8 cellular contexts compared by ENCODE assay signal in the genomic region with DNA sequence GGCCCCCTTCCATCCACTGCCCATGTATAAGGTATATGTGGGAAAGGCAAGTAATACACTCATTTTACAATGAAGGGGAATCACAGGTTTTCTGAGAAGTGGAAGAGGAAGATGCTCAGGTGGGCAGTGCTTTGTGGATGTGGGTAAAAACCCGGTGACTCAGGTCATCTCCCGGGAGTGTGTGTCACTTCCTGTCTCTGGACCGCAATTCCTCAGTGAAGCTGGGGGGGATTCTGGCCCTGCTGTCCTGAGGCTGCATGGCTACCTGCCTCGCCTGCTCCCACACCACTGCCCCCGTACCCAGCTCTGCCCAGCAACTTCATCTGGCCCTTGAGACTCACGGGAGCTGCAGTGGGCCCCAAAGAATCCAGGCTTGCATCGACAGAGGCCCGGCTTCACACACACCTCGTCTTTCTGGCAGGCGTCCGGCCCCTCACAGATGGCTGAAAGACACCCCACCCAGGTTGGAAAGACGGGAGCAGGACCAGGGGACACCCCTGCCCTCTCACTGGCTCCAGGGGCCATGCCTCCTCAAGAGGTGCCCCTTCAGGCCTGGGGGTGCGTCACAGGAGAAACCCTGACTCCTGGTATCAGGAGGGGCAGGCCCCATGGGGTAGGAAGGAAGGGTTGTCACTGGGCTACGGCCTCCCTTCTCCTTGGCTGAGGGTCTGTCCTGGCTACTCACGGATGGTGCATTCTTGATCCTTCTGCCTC. TPM values are rescaled to one million over a fixed set of nuclear protein-coding genes. Genes with fewer than 3 reads are reported as not detected.
DNase-seq lines count a peak whose midpoint lies in the region; TF ChIP-seq lines count a peak whose summit lies in the region.

No MANE protein-coding gene starts in this region.

- H3K27me3 ChIP-seq in NT2/D1 (ENCODE audit: insufficient read depth, insufficient read length) (peaks cover 19% of the 10 kb centered on the region), neuronal stem cell (ENCODE audit: control insufficient read depth in 3 of 3, insufficient read depth in 3 of 3, low read depth in 1 of 3, low read length in 3 of 3) (peaks cover 0 to 27% (median 0%) of the 10 kb centered on the region in 3 experiments)

- peak overlapping the region; percentile 75 for H2AFZ ChIP-seq in neuronal stem cell (ENCODE audit: low read length)

- peaks cover 27% of the 10 kb centered on the region for H3K4me1 ChIP-seq in NT2/D1 (ENCODE audit: insufficient read depth, insufficient read length)
- peaks cover 13 to 35% of the 10 kb centered on the region in 2 donors for H3K4me1 ChIP-seq in neuronal stem cell (ENCODE audit: control insufficient read depth in 2 of 2, insufficient read depth in 1 of 2, low read depth in 1 of 2, low read length in 2 of 2)

- no peak overlapping the region for H3K4me3 ChIP-seq in NT2/D1 (ENCODE audit: insufficient read length, low read depth)
- peak overlapping the region in 1 of 2 donors; percentile 7 for H3K4me3 ChIP-seq in neuronal stem cell (ENCODE audit: low read length in 2 of 2)

- H4K8ac ChIP-seq in neuronal stem cell (ENCODE audit: low read depth, low read length) = peak overlapping the region; percentile 65

- H3K9me3 ChIP-seq in NT2/D1 (ENCODE audit: insufficient read depth, low read length) (no peaks in the 10 kb centered on the region), neuronal stem cell (replicated peaks in 1 of 2; ENCODE audit: control insufficient read depth in 2 of 2, insufficient read depth in 1 of 2, low read depth in 1 of 2, low read length in 2 of 2) (peaks cover 0 to 2% of the 10 kb centered on the region in 2 donors)

- peak overlapping the region; percentile 89 for H2BK15ac ChIP-seq in neuronal stem cell (ENCODE audit: low read length)

- no peak overlapping the region for H3K4me2 ChIP-seq in neuronal stem cell (ENCODE audit: insufficient read depth, low read length, poor library complexity, severe bottlenecking)

- H3K23ac ChIP-seq in neuronal stem cell (ENCODE audit: low read depth, low read length, poor library complexity) = no peak overlapping the region

- H3K9ac ChIP-seq in NT2/D1 (ENCODE audit: insufficient read length, low read depth) (peak overlapping the region; percentile 21), neuronal stem cell (ENCODE audit: low read depth, low read length, poor library complexity) (peak overlapping the region; percentile 63)

- WGBS in neuronal stem cell (ENCODE audit: extremely low coverage in 2 of 2, insufficient read length in 2 of 2, insufficient replicate concordance in 1 of 2), 2 donors = no CpG with 5 or more reads among the region's 15 CpGs

- H2BK120ac ChIP-seq in neuronal stem cell (ENCODE audit: low read depth, low read length) = peak overlapping the region; percentile 61

- peaks cover 2% of the 10 kb centered on the region for H3K79me1 ChIP-seq in neuronal stem cell (ENCODE audit: low read depth, low read length)

- CTCF ChIA-PET in GM10248 (lab: Yijun Ruan, JAX) = interaction anchor here (1.1 to 7.5 kb wide), 7 partner anchors 13 to 386 kb away, joined by 3 to 59 read pairs (median 4); partner anchors contain the start of gene DPH1

- peak overlapping the region; percentile 96 for H2AK5ac ChIP-seq in neuronal stem cell (ENCODE audit: low read depth, low read length)

- peak overlapping the region; percentile 76 for H3K18ac ChIP-seq in neuronal stem cell (ENCODE audit: low read length)

- H3K36me3 ChIP-seq in NT2/D1 (ENCODE audit: insufficient read depth, insufficient read length, low read length) (peaks cover 2% of the 10 kb centered on the region), neuronal stem cell (replicated peaks in 1 of 2; ENCODE audit: control insufficient read depth in 2 of 2, insufficient read depth in 2 of 2, low read length in 2 of 2) (peaks cover 0 to 5% of the 10 kb centered on the region in 2 donors)

- peak overlapping the region; percentile 60 for H3K27ac ChIP-seq in cingulate gyrus (ENCODE audit: low read depth, low read length)
- H3K27ac ChIP-seq in neuronal stem cell (replicated peaks; ENCODE audit: low read length) = no peak overlapping the region

- POLR2A ChIA-PET in GM10248 (lab: Yijun Ruan, JAX) = interaction anchor here (1.0 kb wide), 1 partner anchor 131 kb away, joined by 3 read pairs; no protein-coding TSS in a partner anchor

- peak overlapping the region; percentile 48 for H2BK5ac ChIP-seq in neuronal stem cell (ENCODE audit: low read length)

- DNase-seq in GM10248 (ENCODE audit: extremely low spot score) (peak; percentile 75), NT2/D1 (ENCODE audit: low read depth, low spot score) (no peak), neuronal stem cell (ENCODE audit: low spot score) (no peak), NK-92 (lab: John Stamatoyannopoulos, UW; ENCODE audit: unreplicated experiment) (no peak), NAMALWA (ENCODE audit: low spot score) (no peak), cortex of kidney (lab: John Stamatoyannopoulos, UW) (no peak), NCI-H187 (lab: John Stamatoyannopoulos, UW) (no peak)

- no peak for TF ChIP-seq CTCF in GM10248 (IDR thresholded peaks at IDR 0.05; ENCODE audit: control extremely low read depth, extremely low read depth, low read depth, missing control alignments)

- peak overlapping the region; percentile 82 for H3K14ac ChIP-seq in neuronal stem cell (ENCODE audit: low read length)

- no peak overlapping the region for H3K4ac ChIP-seq in neuronal stem cell (ENCODE audit: low read length)

- peak overlapping the region; percentile 64 for H4K91ac ChIP-seq in neuronal stem cell (ENCODE audit: low read depth, low read length, poor library complexity)

- H2BK12ac ChIP-seq in neuronal stem cell (ENCODE audit: low read length) = peak overlapping the region; percentile 90

RNA-seq across cellular contexts. Expression of gene SCARF1, which starts 0.9 kb away (rescaled TPM):
- 0.67 TPM for polyA plus RNA-seq in neuronal stem cell (2013, experiment 1 of 2)
- 0.69 TPM for polyA plus RNA-seq in neuronal stem cell (2013, experiment 2 of 2)

RNA-seq across cellular contexts. Expression of gene RILP, which starts 5.0 kb away (rescaled TPM):
- polyA plus RNA-seq in neuronal stem cell (2013, experiment 1 of 2) = 4.3 TPM
- 4.0 TPM for polyA plus RNA-seq in neuronal stem cell (2013, experiment 2 of 2)

RNA-seq across cellular contexts. Expression of gene SLC43A2, which starts 16.0 kb away (rescaled TPM):
- 11.3 TPM for polyA plus RNA-seq in neuronal stem cell (2013, experiment 1 of 2)
- polyA plus RNA-seq in neuronal stem cell (2013, experiment 2 of 2) = 11.0 TPM

RNA-seq across cellular contexts. Expression of gene PRPF8, which starts 40.0 kb away (rescaled TPM):
- polyA plus RNA-seq in neuronal stem cell (2013, experiment 1 of 2) = 95.4 TPM
- 97.1 TPM for polyA plus RNA-seq in neuronal stem cell (2013, experiment 2 of 2)
